9 cellular contexts compared by ENCODE assay signal in the genomic region with DNA sequence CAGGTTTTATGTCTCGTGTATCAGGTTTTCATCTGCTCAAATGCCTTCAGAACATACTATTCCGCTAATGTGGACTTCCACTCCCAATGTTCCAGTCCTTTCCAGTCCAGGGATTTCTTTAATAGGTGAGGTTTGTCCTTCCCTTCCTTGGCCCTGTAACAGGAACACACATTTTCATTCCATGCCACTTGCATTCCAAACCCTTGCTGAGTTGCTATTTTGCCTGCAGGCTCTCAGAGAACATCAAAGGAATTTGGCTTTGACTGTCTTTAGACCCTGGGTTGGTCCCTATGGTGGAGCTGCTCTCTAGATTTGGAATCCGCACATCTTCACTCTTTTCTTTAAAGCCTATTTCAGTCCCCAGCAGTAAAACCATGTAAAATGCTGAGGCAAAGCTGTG. TPM values are rescaled to one million over a fixed set of nuclear protein-coding genes. Genes with fewer than 3 reads are reported as not detected.
DNase-seq lines count a peak whose midpoint lies in the region; ATAC-seq and TF ChIP-seq lines count a peak whose summit lies in the region.
"Had no signal": no experiment of that assay in that cellular context is flagged by ENCODE, and none has a peak within 500 bp of the region (broad histone marks: within the 10 kb centered on the region; RNA-seq: fewer than 3 reads in every experiment).

No MANE protein-coding gene starts in this region.

- no peak for ATAC-seq in GM21367 (IDR thresholded peaks at IDR 0.05; ENCODE audit: unreplicated experiment)
- ATAC-seq in CD8-positive, alpha-beta T cell = no peak

- DNase-seq in AG04449 (ENCODE audit: low read depth, low spot score) (no peak), dorsolateral prefrontal cortex (no peak), mesothelial cell of epicardium (ENCODE audit: low spot score in 2 of 2, unreplicated experiment in 2 of 2) (no peak), OCI-M2 (lab: John Stamatoyannopoulos, UW; ENCODE audit: unreplicated experiment) (no peak), NK-92 (lab: John Stamatoyannopoulos, UW; ENCODE audit: unreplicated experiment) (no peak)
- DNase-seq in CD8-positive, alpha-beta T cell = no peak
- DNase-seq: WERI-Rb-1 had no signal

- POLR2A ChIA-PET in AG04449 (lab: Yijun Ruan, JAX) = interaction anchor here (1.4 kb wide), 1 partner anchor 80 kb away, joined by 5 read pairs; no protein-coding TSS in a partner anchor
- POLR2A ChIA-PET in CD8-positive, alpha-beta T cell (lab: Charles Lee) = no interaction called here

- H3K9me3 ChIP-seq in HUES6 (ENCODE audit: control insufficient read depth, insufficient read depth, low read depth, low read length) = no peaks in the 10 kb centered on the region
- H3K9me3 ChIP-seq in CD8-positive, alpha-beta T cell (ENCODE audit: low read length) = no peaks in the 10 kb centered on the region

- peaks cover 5% of the 10 kb centered on the region for H3K27me3 Mint-ChIP-seq in mesothelial cell of epicardium (ENCODE audit: low read depth)
- peaks cover 52% of the 10 kb centered on the region for H3K27me3 Mint-ChIP-seq in CD8-positive, alpha-beta T cell (ENCODE audit: low read depth)

- no peaks in the 10 kb centered on the region for H3K36me3 ChIP-seq in HUES6 (ENCODE audit: control insufficient read depth, insufficient read depth, low read length)
- H3K36me3 ChIP-seq in CD8-positive, alpha-beta T cell (ENCODE audit: insufficient read depth, low read length) = no peaks in the 10 kb centered on the region
- H3K36me3 ChIP-seq: WERI-Rb-1 had no signal

- peaks cover 17% of the 10 kb centered on the region; the same call in 1 of the 2 replicates for H3K4me1 ChIP-seq in HUES6 (ENCODE audit: control insufficient read depth, insufficient read depth, low read length)
- H3K4me1 ChIP-seq in CD8-positive, alpha-beta T cell (ENCODE audit: insufficient read depth, low read length) = no peaks in the 10 kb centered on the region

- peak overlapping the region; percentile 82 for H3K4me3 Mint-ChIP-seq in mesothelial cell of epicardium
- no peak overlapping the region for H3K4me3 Mint-ChIP-seq in CD8-positive, alpha-beta T cell

- peak overlapping the region; percentile 5 for H3K27ac Mint-ChIP-seq in mesothelial cell of epicardium
- H3K27ac Mint-ChIP-seq in CD8-positive, alpha-beta T cell = no peak overlapping the region

- intact Hi-C loops in dorsolateral prefrontal cortex (cut with DNase I) = no loop called here
- intact Hi-C loops in CD8-positive, alpha-beta T cell (cut with DNase I, micrococcal nuclease) = loop anchor here in 1 of 2 experiments (2.0 kb wide), 1 partner anchor 14 kb away; no protein-coding TSS in a partner anchor

- H3K36me3 Mint-ChIP-seq in mesothelial cell of epicardium = no peaks in the 10 kb centered on the region
- H3K36me3 Mint-ChIP-seq in CD8-positive, alpha-beta T cell = no peaks in the 10 kb centered on the region

- CTCF ChIA-PET in AG04449 (lab: Yijun Ruan, JAX) = interaction anchor here (1.1 kb wide), 1 partner anchor 8 kb away, joined by 3 read pairs; no protein-coding TSS in a partner anchor
- CTCF ChIA-PET in CD8-positive, alpha-beta T cell (lab: Charles Lee) = no interaction called here

- peaks cover 18% of the 10 kb centered on the region; the same call in 1 of the 2 replicates for H3K27me3 ChIP-seq in HUES6 (ENCODE audit: control insufficient read depth, insufficient read depth, low read length)
- H3K27me3 ChIP-seq in dorsolateral prefrontal cortex = peaks cover 0 to 6% (median 0%) of the 10 kb centered on the region in 45 donors
- H3K27me3 ChIP-seq in CD8-positive, alpha-beta T cell (ENCODE audit: insufficient read depth, low read length) = no peaks in the 10 kb centered on the region

- H3K4me3 ChIP-seq in AG04449 (ENCODE audit: low read depth, low read length) = peak overlapping the region; percentile 21
- H3K4me3 ChIP-seq in HUES6 (ENCODE audit: low read depth, low read length) = peak overlapping the region; percentile 84
- peak overlapping the region in 53 of 59 donors; percentile 39 to 73 (median 58) for H3K4me3 ChIP-seq in dorsolateral prefrontal cortex
- H3K4me3 ChIP-seq in CD8-positive, alpha-beta T cell (ENCODE audit: low read depth, low read length) = no peak overlapping the region

- peaks cover 27% of the 10 kb centered on the region for H3K4me1 Mint-ChIP-seq in mesothelial cell of epicardium
- H3K4me1 Mint-ChIP-seq in CD8-positive, alpha-beta T cell (ENCODE audit: low read depth) = peaks cover 5% of the 10 kb centered on the region

- TF ChIP-seq CTCF in AG04449 (IDR thresholded peaks at IDR 0.05; ENCODE audit: insufficient read depth, low read length, missing control alignments) (no peak), dorsolateral prefrontal cortex (IDR thresholded peaks at IDR 0.05 in 54 of 56, conservative IDR thresholded peaks at IDR 0.05 in 2 of 56; ENCODE audit: low read depth in 1 of 56, partially characterized antibody in 56 of 56) (no peak), mesothelial cell of epicardium (IDR thresholded peaks at IDR 0.05; ENCODE audit: unreplicated experiment) (no peak)
- TF ChIP-seq CTCF in CD8-positive, alpha-beta T cell (IDR thresholded peaks at IDR 0.05) = no peak

- H3K9me3 Mint-ChIP-seq in mesothelial cell of epicardium = no peaks in the 10 kb centered on the region
- no peaks in the 10 kb centered on the region for H3K9me3 Mint-ChIP-seq in CD8-positive, alpha-beta T cell

- H3K27ac ChIP-seq in HUES6 (ENCODE audit: low read depth, low read length) (peak overlapping the region; percentile 52; the same call in 1 of the 2 replicates), dorsolateral prefrontal cortex (peak overlapping the region in 13 of 59 donors; percentile 14 to 65 (median 42))
- H3K27ac ChIP-seq in CD8-positive, alpha-beta T cell (ENCODE audit: low read depth, low read length) = no peak overlapping the region
- H3K27ac ChIP-seq: WERI-Rb-1 had no signal

- peak overlapping the region; percentile 88 for H3K9ac ChIP-seq in HUES6 (ENCODE audit: low read length)

RNA-seq across cellular contexts. Expression of a gene that starts 12.3 kb away (rescaled TPM):
- total RNA-seq in dorsolateral prefrontal cortex = 100 to 1,000 TPM in 27 of 120 experiments, 10 to 100 TPM in 93; 43.9 to 211 (median 78.4) TPM
- 87.1 to 93.1 TPM (median 90.3 TPM) in 3 replicates for total RNA-seq in mesothelial cell of epicardium
- total RNA-seq in CD8-positive, alpha-beta T cell = 1 to 10 TPM; 2.9 TPM

Comparison
In these comparisons a context has a peak if more than half of its experiments do, and no peak if none do; other contexts are left out.
1. RNA of a gene that starts 12.3 kb away (total RNA-seq): 87.1 to 93.1 TPM in mesothelial cell of epicardium and 43.9 to 211 TPM in dorsolateral prefrontal cortex; 2.9 TPM in CD8-positive, alpha-beta T cell; every median in the first group is over 10 times any median in the second.